24 cellular contexts compared by ENCODE assay signal in the genomic region with DNA sequence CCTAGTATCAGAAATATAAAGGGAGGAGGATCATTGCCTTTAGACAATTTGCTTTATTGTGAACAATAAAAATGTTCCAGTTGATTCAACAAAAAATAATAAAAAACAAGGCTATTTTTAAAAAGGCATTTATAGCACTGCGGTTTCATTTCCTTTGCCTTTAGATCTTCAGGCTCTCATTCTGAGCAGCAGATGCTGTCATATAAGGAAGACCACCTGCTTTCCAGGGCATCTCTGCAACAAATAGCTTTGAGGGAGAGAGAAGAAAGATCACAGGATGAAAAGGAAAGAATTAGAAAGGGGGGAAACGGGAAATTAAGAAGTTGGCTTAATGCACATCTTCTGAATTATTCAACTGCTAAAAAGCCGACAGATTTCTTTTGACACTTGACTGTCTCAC.
A peak's percentile ranks its signal among the peaks of the same experiment; 100 is the strongest.
DNase-seq lines count a peak whose midpoint lies in the region; ATAC-seq and TF ChIP-seq lines count a peak whose summit lies in the region.
"Had no signal": no experiment of that assay in that cellular context is flagged by ENCODE, and none has a peak within 500 bp of the region (broad histone marks: within the 10 kb centered on the region; RNA-seq: fewer than 3 reads in every experiment).

No MANE protein-coding gene starts in this region.

- no peaks in the 10 kb centered on the region for H3K27me3 ChIP-seq in skeletal muscle satellite cell (ENCODE audit: control insufficient read depth, insufficient read depth, low read length)
- H3K27me3 ChIP-seq: upper lobe of right lung had no signal

- H3K4me1 Mint-ChIP-seq in activated B cell treated with CpG ODN at 0.5 μM for 24 hours, result peaks cover 42% of the 10 kb centered on the region

- H3K36me3 Mint-ChIP-seq in activated B cell treated with CpG ODN at 0.5 μM for 24 hours (ENCODE audit: low read depth), result no peaks in the 10 kb centered on the region
- H3K36me3 Mint-ChIP-seq: activated CD4-positive, alpha-beta memory T cell treated with anti-CD3 and anti-CD28 coated beads for 36 hours had no signal

- intact Hi-C loops in activated B cell treated with CpG ODN at 0.5 μM for 24 hours (cut with micrococcal nuclease), result no loop called here

- POLR2A ChIA-PET in activated B cell treated with CpG ODN at 0.5 μM for 24 hours (lab: Charles Lee), result no interaction called here

- peak overlapping the region; percentile 27 for H3K4me2 ChIP-seq in skeletal muscle satellite cell (ENCODE audit: low read length)
- H3K4me2 ChIP-seq: KMS-11 had no signal

- H3K9ac ChIP-seq in skeletal muscle satellite cell (ENCODE audit: low read depth, low read length), result no peak overlapping the region
- H3K9ac ChIP-seq: KMS-11 had no signal

- no peak overlapping the region for H3K4me3 ChIP-seq in skeletal muscle satellite cell (ENCODE audit: low read length)
- H3K4me3 ChIP-seq: HAP-1, upper lobe of right lung had no signal

- no peaks in the 10 kb centered on the region for H3K9me3 Mint-ChIP-seq in activated B cell treated with CpG ODN at 0.5 μM for 24 hours
- H3K9me3 Mint-ChIP-seq: activated CD4-positive, alpha-beta memory T cell treated with anti-CD3 and anti-CD28 coated beads for 36 hours had no signal

- H3K27me3 Mint-ChIP-seq in activated B cell treated with CpG ODN at 0.5 μM for 24 hours, result no peaks in the 10 kb centered on the region
- H3K27me3 Mint-ChIP-seq: activated CD4-positive, alpha-beta memory T cell treated with anti-CD3 and anti-CD28 coated beads for 36 hours had no signal

- H3K27ac Mint-ChIP-seq in activated B cell treated with CpG ODN at 0.5 μM for 24 hours, result peak overlapping the region; percentile 83
- H3K27ac Mint-ChIP-seq: activated CD4-positive, alpha-beta memory T cell treated with anti-CD3 and anti-CD28 coated beads for 36 hours had no signal

- CTCF ChIA-PET in activated B cell treated with CpG ODN at 0.5 μM for 24 hours (lab: Charles Lee), result no interaction called here

- no peaks in the 10 kb centered on the region for H3K9me3 ChIP-seq in skeletal muscle satellite cell (replicated peaks; ENCODE audit: low read length)
- H3K9me3 ChIP-seq: HAP-1, upper lobe of right lung had no signal

- TF ChIP-seq CTCF in activated B cell treated with CpG ODN at 0.5 μM for 24 hours (IDR thresholded peaks at IDR 0.05), result no peak

- peak overlapping the region; percentile 47 for H3K4me3 Mint-ChIP-seq in activated B cell treated with CpG ODN at 0.5 μM for 24 hours
- H3K4me3 Mint-ChIP-seq: activated CD4-positive, alpha-beta memory T cell treated with anti-CD3 and anti-CD28 coated beads for 36 hours had no signal

- peak; percentile 42 for DNase-seq in NCI-H748 (lab: John Stamatoyannopoulos, UW; ENCODE audit: unreplicated experiment)
- no peak for DNase-seq in NCI-H748 treated with DMSO at 0.1 percent for 48 hours (lab: John Stamatoyannopoulos, UW)
- DNase-seq in NAMALWA (ENCODE audit: low spot score), result peak; percentile 56
- DNase-seq in activated B cell treated with CpG ODN at 0.5 μM for 24 hours, result no peak
- no peak for DNase-seq in superior temporal gyrus (ENCODE audit: extremely low spot score)
- DNase-seq: activated CD4-positive, alpha-beta memory T cell treated with anti-CD3 and anti-CD28 coated beads for 36 hours; COR-L47; head of caudate nucleus; left cardiac atrium; mammary epithelial cell; NCI-H2029; NCI-H510A; occipital lobe; OCI-M1; Right ventricle myocardium superior; substantia nigra; SW 1271; upper lobe of right lung had no signal

- ATAC-seq in activated B cell treated with CpG ODN at 0.5 μM for 24 hours (ENCODE audit: low read depth), result no peak
- no peak for ATAC-seq in GM21447 (IDR thresholded peaks at IDR 0.05; ENCODE audit: unreplicated experiment)
- no peak for ATAC-seq in GM18502 (IDR thresholded peaks at IDR 0.05; ENCODE audit: poor library complexity, unreplicated experiment)
- ATAC-seq: activated CD4-positive, CD25-positive, alpha-beta regulatory T cell treated with anti-CD3 and anti-CD28 coated beads, Interleukin-2, amount 50 U/mL, for 24 hours; left cardiac atrium; upper lobe of right lung had no signal

- no peaks in the 10 kb centered on the region for H3K36me3 ChIP-seq in skeletal muscle satellite cell (ENCODE audit: insufficient read depth, low read length)
- H3K36me3 ChIP-seq: HAP-1, upper lobe of right lung had no signal

- H3K4me1 ChIP-seq in skeletal muscle satellite cell (ENCODE audit: control insufficient read depth, insufficient read depth, low read length), result peaks cover 19% of the 10 kb centered on the region
- H3K4me1 ChIP-seq: HAP-1, upper lobe of right lung had no signal

Comparison
In these comparisons a context has a peak if more than half of its experiments do, and no peak if none do; other contexts are left out.
1. DNase-seq: peak in NCI-H748 (single experiment) and NAMALWA (single experiment); none in NCI-H748 treated with DMSO at 0.1 percent for 48 hours (single experiment), activated B cell treated with CpG ODN at 0.5 μM for 24 hours (single experiment) and superior temporal gyrus (single experiment).